In the genomic region with DNA sequence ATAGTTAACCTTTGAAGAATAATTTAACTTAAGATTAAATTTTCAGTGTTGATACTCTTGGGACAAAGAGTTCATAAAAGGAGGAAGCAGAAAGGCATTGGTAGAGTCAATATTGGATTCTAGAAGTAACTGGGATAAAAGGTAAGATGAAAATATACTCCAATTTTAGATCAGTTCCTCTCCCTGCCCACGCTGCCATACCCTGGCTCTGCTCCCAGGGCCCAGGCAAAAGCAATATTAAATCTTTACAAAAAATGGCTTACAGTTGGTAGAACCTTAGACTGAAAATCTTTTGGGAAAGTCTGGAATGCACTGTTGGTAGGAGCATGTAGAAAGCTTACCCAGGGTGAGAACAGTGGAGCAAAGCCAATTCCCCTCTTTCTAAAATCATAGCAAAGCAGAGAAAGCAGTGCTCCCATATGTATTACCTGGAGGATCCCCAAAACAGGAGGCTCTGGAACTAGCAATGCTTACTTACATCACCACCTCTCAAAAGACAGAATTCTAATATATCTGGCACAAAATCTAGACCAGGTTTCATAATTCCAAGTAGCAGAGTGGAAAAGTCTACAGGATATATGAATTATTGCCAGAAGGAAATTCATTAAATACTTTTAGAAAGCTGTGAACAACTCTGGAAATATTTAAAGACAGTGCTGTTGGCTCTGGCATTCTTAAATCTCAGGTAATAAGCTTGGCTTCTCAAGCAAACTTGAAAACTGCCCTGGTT, we compare ENCODE assay signal across 24 cellular contexts. TPM values are rescaled to one million over a fixed set of nuclear protein-coding genes. Genes with fewer than 3 reads are reported as not detected.
DNase-seq lines count a peak whose midpoint lies in the region; ATAC-seq and TF ChIP-seq lines count a peak whose summit lies in the region.
"Had no signal": no experiment of that assay in that cellular context is flagged by ENCODE, and none has a peak within 500 bp of the region (broad histone marks: within the 10 kb centered on the region; RNA-seq: fewer than 3 reads in every experiment).

No MANE protein-coding gene starts in this region.

- H2AFZ ChIP-seq in GM23248 (no peak overlapping the region), osteoblast (ENCODE audit: low read length) (no peak overlapping the region)

- H3K4me3 ChIP-seq in GM23248 (no peak overlapping the region), osteoblast (ENCODE audit: insufficient read depth, low read length) (no peak overlapping the region)
- H3K4me3 ChIP-seq: body of pancreas, coronary artery, sigmoid colon had no signal

- H3K27ac Mint-ChIP-seq in activated CD4-positive, alpha-beta memory T cell treated with anti-CD3 and anti-CD28 coated beads, Interleukin-2, amount 10 ng/mL, durations not matched to agents 7 days and 5 days = no peak overlapping the region
- H3K27ac Mint-ChIP-seq: activated CD8-positive, alpha-beta T cell treated with anti-CD3 and anti-CD28 coated beads for 36 hours; activated naive CD8-positive, alpha-beta T cell treated with anti-CD3 and anti-CD28 coated beads for 36 hours; stimulated activated memory B cell treated with anti-CD40 and anti-IgM and Interleukin-4, amounts not matched to agents 10 μg/mL and 1 μg/mL and 100 μg/mL, for 72 hours; T-helper 1 cell treated with Interleukin-12 subunit alpha and Interleukin-12 subunit beta and Interleukin-4 antibody, amounts not matched to agents 30 μg/mL and 1 μg/mL, for 36 hours had no signal

- H3K9me3 Mint-ChIP-seq in activated CD4-positive, alpha-beta memory T cell treated with anti-CD3 and anti-CD28 coated beads, Interleukin-2, amount 10 ng/mL, durations not matched to agents 7 days and 5 days = peaks cover 27% of the 10 kb centered on the region

- H3K27me3 Mint-ChIP-seq in activated CD4-positive, alpha-beta memory T cell treated with anti-CD3 and anti-CD28 coated beads, Interleukin-2, amount 10 ng/mL, durations not matched to agents 7 days and 5 days = no peaks in the 10 kb centered on the region
- H3K27me3 Mint-ChIP-seq: activated CD8-positive, alpha-beta T cell treated with anti-CD3 and anti-CD28 coated beads for 36 hours; activated naive CD8-positive, alpha-beta T cell treated with anti-CD3 and anti-CD28 coated beads for 36 hours; stimulated activated memory B cell treated with anti-CD40 and anti-IgM and Interleukin-4, amounts not matched to agents 10 μg/mL and 1 μg/mL and 100 μg/mL, for 72 hours had no signal

- CTCF ChIA-PET in activated CD4-positive, alpha-beta memory T cell treated with anti-CD3 and anti-CD28 coated beads, Interleukin-2, amount 10 ng/mL, durations not matched to agents 7 days and 5 days (lab: Charles Lee) = interaction anchor here (1.3 to 2.2 kb wide), 2 partner anchors 82 kb away, joined by 3 to 8 read pairs; no protein-coding TSS in a partner anchor

- H3K9me3 ChIP-seq in GM23248 (ENCODE audit: low read depth) (no peaks in the 10 kb centered on the region), osteoblast (ENCODE audit: low read depth, low read length) (no peaks in the 10 kb centered on the region)
- H3K9me3 ChIP-seq: body of pancreas, sigmoid colon had no signal

- peaks cover 15% of the 10 kb centered on the region for H3K4me1 Mint-ChIP-seq in activated CD4-positive, alpha-beta memory T cell treated with anti-CD3 and anti-CD28 coated beads, Interleukin-2, amount 10 ng/mL, durations not matched to agents 7 days and 5 days

- H3K36me3 Mint-ChIP-seq in activated CD4-positive, alpha-beta memory T cell treated with anti-CD3 and anti-CD28 coated beads, Interleukin-2, amount 10 ng/mL, durations not matched to agents 7 days and 5 days (ENCODE audit: low read depth) = peaks cover 81% of the 10 kb centered on the region

- no peak for ATAC-seq in GM21515 (IDR thresholded peaks at IDR 0.05; ENCODE audit: unreplicated experiment)
- ATAC-seq: activated CD4-positive, CD25-positive, alpha-beta regulatory T cell treated with anti-CD3 and anti-CD28 coated beads, Interleukin-2, amount 50 U/mL, for 24 hours; activated CD8-positive, alpha-beta T cell treated with anti-CD3 and anti-CD28 coated beads for 36 hours; body of pancreas; stimulated activated memory B cell treated with anti-CD40 and anti-IgM and Interleukin-4, amounts not matched to agents 10 μg/mL and 1 μg/mL and 100 μg/mL, for 72 hours had no signal

- H3K4me2 ChIP-seq in GM23248 (ENCODE audit: unreplicated experiment) = peak overlapping the region; percentile 47
- no peak overlapping the region for H3K4me2 ChIP-seq in osteoblast (ENCODE audit: insufficient read depth, low read length)
- H3K4me2 ChIP-seq: SK-N-SH had no signal

- H4K20me1 ChIP-seq in GM23248 (ENCODE audit: insufficient read depth) (no peaks in the 10 kb centered on the region), osteoblast (ENCODE audit: insufficient read depth, low read length) (peaks cover 5% of the 10 kb centered on the region)

- H3K9me2 ChIP-seq in GM23248 (ENCODE audit: insufficient read depth) = no peaks in the 10 kb centered on the region
- H3K9me2 ChIP-seq: SK-N-SH had no signal

- H3F3A ChIP-seq in GM23248 (ENCODE audit: insufficient read depth) = peaks cover 10% of the 10 kb centered on the region

- intact Hi-C loops in head of caudate nucleus (cut with DNase I) = no loop called here

- peaks cover 21% of the 10 kb centered on the region for H3K4me1 ChIP-seq in GM23248 (ENCODE audit: insufficient read depth)
- H3K4me1 ChIP-seq in osteoblast (ENCODE audit: insufficient read depth, low read length) = peaks cover 19% of the 10 kb centered on the region

- in situ Hi-C loops in GM23248 (cut with MboI) = no loop called here

- DNase-seq in GM23248 (peak; percentile 35), astrocyte of the hippocampus (ENCODE audit: low read depth, low spot score) (peak; percentile 10), head of caudate nucleus (peak in 26 of 42 donors; percentile 12 to 79 (median 40)), osteoblast (ENCODE audit: insufficient read length, low spot score, missing footprints) (peak; percentile 47), 8988T (no peak)
- DNase-seq in activated CD4-positive, alpha-beta memory T cell treated with anti-CD3 and anti-CD28 coated beads, Interleukin-2, amount 10 ng/mL, durations not matched to agents 7 days and 5 days = no peak
- DNase-seq in activated naive CD4-positive, alpha-beta T cell treated with Interleukin-2 at 50 U/mL for 16 hours = no peak
- DNase-seq: activated CD8-positive, alpha-beta T cell treated with anti-CD3 and anti-CD28 coated beads for 36 hours; activated naive CD8-positive, alpha-beta T cell treated with anti-CD3 and anti-CD28 coated beads for 36 hours; body of pancreas; kidney; NCI-H1694; NCI-H510A; sigmoid colon; SK-N-SH; stimulated activated CD4-positive, alpha-beta T cell treated with anti-CD3 and anti-CD28 coated beads, Interleukin-4, amount 100 ng/mL, for 4 hours; substantia nigra had no signal

- H3K79me2 ChIP-seq in GM23248 (ENCODE audit: insufficient read depth) (peaks cover 29% of the 10 kb centered on the region; the same call in 1 of the 2 replicates), osteoblast (ENCODE audit: insufficient read depth, low read length) (peaks cover 42% of the 10 kb centered on the region)

- H3K27me3 ChIP-seq in GM23248 (replicated peaks; ENCODE audit: insufficient read depth) = no peaks in the 10 kb centered on the region
- no peaks in the 10 kb centered on the region for H3K27me3 ChIP-seq in osteoblast (ENCODE audit: insufficient read depth, low read length)
- H3K27me3 ChIP-seq: body of pancreas, sigmoid colon had no signal

- H3K36me3 ChIP-seq in GM23248 (ENCODE audit: low read depth) (peaks cover 6% of the 10 kb centered on the region; the same call in 1 of the 2 replicates), osteoblast (ENCODE audit: insufficient read depth, low read length) (no peaks in the 10 kb centered on the region)

- WGBS in GM23248 (ENCODE audit: low coverage in 1 of 2, low lambda C conversion rate in 2 of 2, missing lambda C conversion rate in 2 of 2), 2 experiments = 80 to 85% methylated on average over 1 of the region's 1 CpG

- TF ChIP-seq CTCF in osteoblast (IDR thresholded peaks at IDR 0.05; ENCODE audit: extremely low read depth, low read depth, low read length) = no peak

- POLR2A ChIA-PET in activated CD4-positive, alpha-beta memory T cell treated with anti-CD3 and anti-CD28 coated beads, Interleukin-2, amount 10 ng/mL, durations not matched to agents 7 days and 5 days (lab: Charles Lee) = interaction anchor here (1.1 to 1.3 kb wide), 2 partner anchors 17 to 27 kb away, joined by 3 to 6 read pairs; no protein-coding TSS in a partner anchor

- peak overlapping the region; percentile 3; the same call in 1 of the 2 replicates for H3K27ac ChIP-seq in GM23248
- no peak overlapping the region for H3K27ac ChIP-seq in osteoblast (ENCODE audit: low read depth, low read length)
- H3K27ac ChIP-seq: body of pancreas, RWPE1 had no signal

- no peak overlapping the region for H3K4me3 Mint-ChIP-seq in activated CD4-positive, alpha-beta memory T cell treated with anti-CD3 and anti-CD28 coated beads, Interleukin-2, amount 10 ng/mL, durations not matched to agents 7 days and 5 days
- H3K4me3 Mint-ChIP-seq: activated CD8-positive, alpha-beta T cell treated with anti-CD3 and anti-CD28 coated beads for 36 hours; activated naive CD8-positive, alpha-beta T cell treated with anti-CD3 and anti-CD28 coated beads for 36 hours; neural crest cell; stimulated activated memory B cell treated with anti-CD40 and anti-IgM and Interleukin-4, amounts not matched to agents 10 μg/mL and 1 μg/mL and 100 μg/mL, for 72 hours; T-helper 1 cell treated with Interleukin-12 subunit alpha and Interleukin-12 subunit beta and Interleukin-4 antibody, amounts not matched to agents 30 μg/mL and 1 μg/mL, for 36 hours had no signal

- no peak overlapping the region for H3K9ac ChIP-seq in GM23248
- H3K9ac ChIP-seq: SK-N-SH had no signal

RNA-seq across cellular contexts. Expression of a gene that starts 24.5 kb away (rescaled TPM):
- 24.4 and 28.3 TPM in 2 replicates for total RNA-seq in GM23248 (2014; rRNA removed; shearing (Covaris generic))
- 16.6 and 18.1 TPM in 2 replicates for polyA plus RNA-seq in GM23248 (2016; fragmentation: Nextera tagmentation; extraction: Ambion mirVana)
- 44.9 and 48.9 TPM in 2 replicates for total RNA-seq in osteoblast
- 10 to 100 TPM; 48.4 to 53.2 TPM for total RNA-seq in activated CD4-positive, alpha-beta memory T cell treated with anti-CD3 and anti-CD28 coated beads, Interleukin-2, amount 10 ng/mL, durations not matched to agents 7 days and 5 days

RNA-seq across cellular contexts. Expression of a gene that starts 24.9 kb away (rescaled TPM):
- 34.1 and 39.7 TPM in 2 replicates for total RNA-seq in GM23248 (2014; rRNA removed; shearing (Covaris generic))
- 29.6 and 30.2 TPM in 2 replicates for polyA plus RNA-seq in GM23248 (2016; fragmentation: Nextera tagmentation; extraction: Ambion mirVana)
- total RNA-seq in osteoblast = 25.9 and 30.0 TPM in 2 replicates
- 10 to 100 TPM; 25.6 to 27.8 TPM for total RNA-seq in activated CD4-positive, alpha-beta memory T cell treated with anti-CD3 and anti-CD28 coated beads, Interleukin-2, amount 10 ng/mL, durations not matched to agents 7 days and 5 days

RNA-seq across cellular contexts. Expression of a gene that starts 40.5 kb away (rescaled TPM):
- not detected in 2 replicates for total RNA-seq in GM23248 (2014; rRNA removed; shearing (Covaris generic))
- polyA plus RNA-seq in GM23248 (2016; fragmentation: Nextera tagmentation; extraction: Ambion mirVana) = 0.18 TPM in 1 of 2 replicates, not detected in the other
- total RNA-seq in osteoblast = under 0.01 and 0.29 TPM in 2 replicates
- total RNA-seq in activated CD4-positive, alpha-beta memory T cell treated with anti-CD3 and anti-CD28 coated beads, Interleukin-2, amount 10 ng/mL, durations not matched to agents 7 days and 5 days = under 1 TPM; 0.65 to 0.85 TPM
- total RNA-seq: body of pancreas had no signal

Comparison
In these comparisons a context has a peak if more than half of its experiments do, and no peak if none do; other contexts are left out.
1. DNase-seq: peak in GM23248 (single experiment), astrocyte of the hippocampus (single experiment), head of caudate nucleus (26 of 42) and osteoblast (single experiment); none in activated CD4-positive, alpha-beta memory T cell treated with anti-CD3 and anti-CD28 coated beads, Interleukin-2, amount 10 ng/mL, durations not matched to agents 7 days and 5 days (single experiment), activated naive CD4-positive, alpha-beta T cell treated with Interleukin-2 at 50 U/mL for 16 hours (single experiment) and 8988T (single experiment).